14 cellular contexts compared by ENCODE assay signal in genomic region chr7:34758111-34758601, GRCh38.
DNase-seq lines count a peak whose midpoint lies in the region; ATAC-seq, FAIRE-seq and TF ChIP-seq lines count a peak whose summit lies in the region.
"Had no signal": no experiment of that assay in that cellular context is flagged by ENCODE, and none has a peak within 500 bp of the region (broad histone marks: within the 10 kb centered on the region; RNA-seq: fewer than 3 reads in every experiment).

No MANE protein-coding gene starts in this region.

- no peaks in the 10 kb centered on the region for H3K4me1 ChIP-seq in pancreas

- H3K36me3 ChIP-seq in pancreas = no peaks in the 10 kb centered on the region

- ATAC-seq in GM19043 (IDR thresholded peaks at IDR 0.05; ENCODE audit: low read depth, unreplicated experiment) = peak; percentile 42
- peak; percentile 43 for ATAC-seq in HG02678 (IDR thresholded peaks at IDR 0.05; ENCODE audit: unreplicated experiment)
- ATAC-seq in pancreas = peak in 3 of 4 donors; percentile 36 to 72 (median 59)
- ATAC-seq: activated CD8-positive, alpha-beta T cell treated with anti-CD3 and anti-CD28 coated beads, Interleukin-2, amount 10 ng/mL, durations not matched to agents 7 days and 5 days had no signal

- 31 to 35% methylated on average over 1 of the region's 1 CpG for WGBS in pancreas, 2 donors

- DNase-seq in NOMO-1 (lab: John Stamatoyannopoulos, UW; ENCODE audit: unreplicated experiment in 2 of 2) (peak; percentile 39 to 62), pancreas (no peak), NK-92 (lab: John Stamatoyannopoulos, UW; ENCODE audit: unreplicated experiment) (no peak), Kasumi-1 (lab: John Stamatoyannopoulos, UW) (no peak)
- no peak for DNase-seq in stimulated activated CD8-positive, alpha-beta memory T cell treated with anti-CD3 and anti-CD28 coated beads, Interleukin-4, amount 100 ng/mL, for 48 hours
- DNase-seq: activated CD8-positive, alpha-beta T cell treated with anti-CD3 and anti-CD28 coated beads, Interleukin-2, amount 10 ng/mL, durations not matched to agents 7 days and 5 days; CD4-positive, alpha-beta T cell; NCI-H524 treated with DMSO at 0.1 percent for 48 hours; nephron progenitor cell; substantia nigra had no signal

- H3K4me3 ChIP-seq in pancreas = no peak overlapping the region

- intact Hi-C loops in pancreas (cut with DNase I) = no loop called here

- H3K9me3 ChIP-seq in pancreas = no peaks in the 10 kb centered on the region

- no peak for FAIRE-seq in pancreas (lab: Jason Lieb, UNC)
- FAIRE-seq: endothelial cell of umbilical vein had no signal

- H3K27ac ChIP-seq in pancreas = no peak overlapping the region
- H3K27ac ChIP-seq: RWPE1 had no signal

- no peaks in the 10 kb centered on the region for H3K27me3 ChIP-seq in pancreas

- no peak for TF ChIP-seq CTCF in pancreas (IDR thresholded peaks at IDR 0.05)

Comparison
In these comparisons a context has a peak if more than half of its experiments do, and no peak if none do; other contexts are left out.
1. DNase-seq: peak in NOMO-1 (2 of 2); none in pancreas (0 of 6), NK-92 (single experiment), stimulated activated CD8-positive, alpha-beta memory T cell treated with anti-CD3 and anti-CD28 coated beads, Interleukin-4, amount 100 ng/mL, for 48 hours (single experiment) and Kasumi-1 (0 of 2).
2. Peak in every context shown above with its lines, with median percentiles within 50 percentile points of each other: ATAC-seq.